Comparison of ENCODE assay signal across 11 cellular contexts in genomic region chr9:14031015-14031414, GRCh38.
A peak's percentile ranks its signal among the peaks of the same experiment; 100 is the strongest.
DNase-seq lines count a peak whose midpoint lies in the region; ATAC-seq, FAIRE-seq and TF ChIP-seq lines count a peak whose summit lies in the region.
"Had no signal": no experiment of that assay in that cellular context is flagged by ENCODE, and none has a peak within 500 bp of the region (broad histone marks: within the 10 kb centered on the region; RNA-seq: fewer than 3 reads in every experiment).

No MANE protein-coding gene starts in this region.

- H3K4me1 ChIP-seq in endothelial cell of umbilical vein (ENCODE audit: control insufficient read depth, extremely low read depth, insufficient read depth, low read length) (peaks cover 44% of the 10 kb centered on the region), lower lobe of right lung (peaks cover 39% of the 10 kb centered on the region), suprapubic skin (peaks cover 40% of the 10 kb centered on the region)

- peak overlapping the region; percentile 84 for H3K4me2 ChIP-seq in endothelial cell of umbilical vein (ENCODE audit: insufficient read depth, low read length)

- H3K27me3 ChIP-seq in endothelial cell of umbilical vein (ENCODE audit: control insufficient read depth in 2 of 2, insufficient read depth in 2 of 2, low read length in 2 of 2) (no peaks in the 10 kb centered on the region), lower lobe of right lung (ENCODE audit: low read depth) (no peaks in the 10 kb centered on the region), suprapubic skin (no peaks in the 10 kb centered on the region)

- BruUV-seq in endothelial cell of umbilical vein (replicated peaks; lab: Mats Ljungman, UMichigan), result no TSS peak

- TF ChIP-seq EP300 in suprapubic skin (IDR thresholded peaks at IDR 0.05), result no peak

- peak; percentile 23 for DNase-seq in NCI-H2227 (lab: John Stamatoyannopoulos, UW; ENCODE audit: unreplicated experiment)
- peak; percentile 84 for DNase-seq in endothelial cell of umbilical vein (ENCODE audit: low read depth, low spot score)
- no peak for DNase-seq in lower lobe of right lung
- no peak for DNase-seq in suprapubic skin (ENCODE audit: low spot score in 2 of 2)
- DNase-seq in OCI-M2 (lab: John Stamatoyannopoulos, UW; ENCODE audit: unreplicated experiment), result no peak
- no peak for DNase-seq in activated CD4-positive, alpha-beta T cell treated with anti-CD3 and anti-CD28 coated beads for 4 hours
- DNase-seq in COLO668 (lab: John Stamatoyannopoulos, UW; ENCODE audit: unreplicated experiment), result no peak
- DNase-seq in NCI-H2081 treated with DMSO at 0.1 percent for 48 hours (lab: John Stamatoyannopoulos, UW), result no peak
- DNase-seq: immature natural killer cell, NCI-H1930, T1000 had no signal

- H3K9me1 ChIP-seq in endothelial cell of umbilical vein (replicated peaks; ENCODE audit: control insufficient read depth, extremely low read depth, insufficient read depth, low read length), result no peaks in the 10 kb centered on the region

- H2AFZ ChIP-seq in endothelial cell of umbilical vein (ENCODE audit: low read depth, low read length), result peak overlapping the region; percentile 80

- peak in 1 of 2 donors; percentile 6 for ATAC-seq in lower lobe of right lung

- peak overlapping the region; percentile 88 for H3K27ac ChIP-seq in endothelial cell of umbilical vein (ENCODE audit: insufficient read depth, low read depth, low read length)
- peak overlapping the region; percentile 69 for H3K27ac ChIP-seq in lower lobe of right lung
- peak overlapping the region; percentile 71 for H3K27ac ChIP-seq in suprapubic skin

- H3K4me3 ChIP-seq in endothelial cell of umbilical vein (replicated peaks in 1 of 3; ENCODE audit: insufficient read depth in 1 of 3, low read depth in 1 of 3, low read length in 3 of 3) (peak overlapping the region in 1 of 3 experiments; percentile 46), lower lobe of right lung (no peak overlapping the region), suprapubic skin (no peak overlapping the region)

- intact Hi-C loops in endothelial cell of umbilical vein (cut with micrococcal nuclease) (loop anchor here (2.0 to 10.0 kb wide), 10 partner anchors 26 to 679 kb away; no protein-coding TSS in a partner anchor), lower lobe of right lung (cut with DNase I) (no loop called here)

- H3K79me2 ChIP-seq in endothelial cell of umbilical vein (ENCODE audit: control insufficient read depth, insufficient read depth, low read length), result no peaks in the 10 kb centered on the region

- no peaks in the 10 kb centered on the region for H3K36me3 ChIP-seq in endothelial cell of umbilical vein (ENCODE audit: control insufficient read depth in 2 of 2, extremely low read depth in 1 of 2, insufficient read depth in 2 of 2, low read length in 2 of 2)
- H3K36me3 ChIP-seq in lower lobe of right lung, result no peaks in the 10 kb centered on the region
- no peaks in the 10 kb centered on the region for H3K36me3 ChIP-seq in suprapubic skin

- H4K20me1 ChIP-seq in endothelial cell of umbilical vein (replicated peaks; ENCODE audit: control insufficient read depth, extremely low read depth, insufficient read depth, low read length), result no peaks in the 10 kb centered on the region

- POLR2A ChIA-PET in endothelial cell of umbilical vein (lab: Charles Lee), result no interaction called here

- FAIRE-seq in endothelial cell of umbilical vein (lab: Jason Lieb, UNC), result no peak

- peak; percentile 22 to 36 for TF ChIP-seq CTCF in endothelial cell of umbilical vein (IDR thresholded peaks at IDR 0.05; ENCODE audit: extremely low read depth in 1 of 2, insufficient read depth in 1 of 2, low read depth in 1 of 2, low read length in 2 of 2)
- TF ChIP-seq CTCF in lower lobe of right lung (IDR thresholded peaks at IDR 0.05), result no peak
- no peak for TF ChIP-seq CTCF in suprapubic skin (IDR thresholded peaks at IDR 0.05)

- H3K9me3 ChIP-seq in endothelial cell of umbilical vein (replicated peaks; ENCODE audit: control insufficient read depth, insufficient read depth, low read length), result no peaks in the 10 kb centered on the region
- H3K9me3 ChIP-seq in lower lobe of right lung, result no peaks in the 10 kb centered on the region
- no peaks in the 10 kb centered on the region for H3K9me3 ChIP-seq in suprapubic skin

- dilution Hi-C loops in endothelial cell of umbilical vein (cut with MboI; ENCODE audit: extremely low pct_ligation_motif_present, low sequenced_read_pairs), result no loop called here

- H3K9ac ChIP-seq in endothelial cell of umbilical vein (replicated peaks; ENCODE audit: extremely low read depth, insufficient read depth, low read length), result peak overlapping the region; percentile 84

- CTCF ChIA-PET in endothelial cell of umbilical vein (lab: Charles Lee), result interaction anchor here (1.3 kb wide), 1 partner anchor 67 kb away, joined by 3 read pairs; no protein-coding TSS in a partner anchor

- WGBS in suprapubic skin, result 45% methylated on average over 8 of the region's 8 CpGs

- TF ChIP-seq POLR2A in endothelial cell of umbilical vein (IDR thresholded peaks at IDR 0.05; ENCODE audit: low read depth, low read length) (no peak), suprapubic skin (IDR thresholded peaks at IDR 0.05) (no peak)

TF ChIP-seq in endothelial cell of umbilical vein, 7 proteins besides CTCF, POLR2A, EP300 and RAD21:
- TF ChIP-seq MAX (IDR thresholded peaks at IDR 0.05; ENCODE audit: insufficient read depth, insufficient read length), result no peak
- no peak for TF ChIP-seq GATA2 (IDR thresholded peaks at IDR 0.05; ENCODE audit: insufficient read depth, insufficient read length, low read depth, low read length)
- TF ChIP-seq POLR2AphosphoS5 (IDR thresholded peaks at IDR 0.05; ENCODE audit: insufficient read depth, low read depth, low read length), result no peak
- no peak for TF ChIP-seq JUN (IDR thresholded peaks at IDR 0.05; ENCODE audit: borderline replicate concordance, insufficient read depth, insufficient read length, low read depth)
- TF ChIP-seq MYC (IDR thresholded peaks at IDR 0.05; ENCODE audit: low read depth, low read length), result no peak
- no peak for TF ChIP-seq FOS (IDR thresholded peaks at IDR 0.05; ENCODE audit: borderline replicate concordance, insufficient read depth, low read length)
- no peak for TF ChIP-seq EZH2 (IDR thresholded peaks at IDR 0.05; ENCODE audit: borderline replicate concordance, low read depth, low read length, severe bottlenecking)
TF ChIP-seq in endothelial cell of umbilical vein: peak in this region for 0.

Comparison
In these comparisons a context has a peak if more than half of its experiments do, and no peak if none do; other contexts are left out.
1. DNase-seq: peak in NCI-H2227 (single experiment) and endothelial cell of umbilical vein (single experiment); none in lower lobe of right lung (single experiment), suprapubic skin (0 of 2), OCI-M2 (single experiment), activated CD4-positive, alpha-beta T cell treated with anti-CD3 and anti-CD28 coated beads for 4 hours (0 of 2), COLO668 (single experiment) and NCI-H2081 treated with DMSO at 0.1 percent for 48 hours (single experiment).
2. CTCF ChIP-seq: peak in endothelial cell of umbilical vein (2 of 2); none in lower lobe of right lung (single experiment) and suprapubic skin (0 of 2).
3. Peak in every context shown above with its lines, with median percentiles within 50 percentile points of each other: H3K27ac ChIP-seq.